In genomic region chr3:56118968-56119367, GRCh38 we compare ENCODE assay signal across 11 cellular contexts.
"Had no signal": no experiment of that assay in that cellular context is flagged by ENCODE, and none has a peak within 500 bp of the region (broad histone marks: within the 10 kb centered on the region; RNA-seq: fewer than 3 reads in every experiment).

No MANE protein-coding gene starts in this region.

- H3K27me3 ChIP-seq: heart left ventricle, neutrophil had no signal

- H3K4me1 Mint-ChIP-seq: naive thymus-derived CD8-positive, alpha-beta T cell had no signal

- H3K4me3 ChIP-seq: heart left ventricle, smooth muscle cell had no signal

- H3K4me2 ChIP-seq: smooth muscle cell had no signal

- ATAC-seq: heart left ventricle; left colon; naive thymus-derived CD8-positive, alpha-beta T cell had no signal

- H3K9me3 ChIP-seq: neutrophil had no signal

- H3K27ac Mint-ChIP-seq: naive thymus-derived CD8-positive, alpha-beta T cell had no signal

- H3K27ac ChIP-seq: heart left ventricle, neutrophil had no signal

- H3K36me3 Mint-ChIP-seq: naive thymus-derived CD8-positive, alpha-beta T cell had no signal

- H3K4me1 ChIP-seq: heart left ventricle had no signal

- H3K36me3 ChIP-seq: heart left ventricle, neutrophil had no signal

- H3K4me3 Mint-ChIP-seq: naive thymus-derived CD8-positive, alpha-beta T cell had no signal

- DNase-seq: effector memory CD4-positive, alpha-beta T cell; heart left ventricle; hippocampal formation; left colon; naive thymus-derived CD8-positive, alpha-beta T cell; posterior cingulate gyrus; stimulated activated CD4-positive, alpha-beta T cell treated with anti-CD3 and anti-CD28 coated beads, Interleukin-2, amount 100 ng/mL, for 48 hours; stimulated activated naive CD4-positive, alpha-beta T cell treated with Interleukin-2 at 50 U/mL for 16 hours; trophoblast cell had no signal
